12 cellular contexts compared by ENCODE assay signal in genomic region chr17:18719141-18719540, GRCh38. TPM values are rescaled to one million over a fixed set of nuclear protein-coding genes. Genes with fewer than 3 reads are reported as not detected.
DNase-seq lines count a peak whose midpoint lies in the region; ATAC-seq, FAIRE-seq and TF ChIP-seq lines count a peak whose summit lies in the region.
"Not testable (repeated sequence)": the region's sequence is repeated elsewhere in the genome, so short reads cannot be mapped to it uniquely, and the experiment has no call there.
"Had no signal": no experiment of that assay in that cellular context is flagged by ENCODE, and none has a peak within 500 bp of the region (broad histone marks: within the 10 kb centered on the region; RNA-seq: fewer than 3 reads in every experiment).

No MANE protein-coding gene starts in this region.

- not testable (repeated sequence) for H3K9ac ChIP-seq in trophoblast cell (ENCODE audit: low read length)

- not testable (repeated sequence) for H3K14ac ChIP-seq in trophoblast cell (ENCODE audit: low read length)

- not testable (repeated sequence) for TF ChIP-seq POLR2A in A549 (IDR thresholded peaks at IDR 0.05; ENCODE audit: low read length)

- H4K8ac ChIP-seq in trophoblast cell (ENCODE audit: low read depth, low read length), result peak overlapping the region; percentile 77

- H3K4me1 Mint-ChIP-seq in GM23338, result peaks cover 11% of the 10 kb centered on the region

- H3K4me2 ChIP-seq in A549 (peak overlapping the region; percentile 76), GM23338 (peak overlapping the region; percentile 12; the same call in 1 of the 2 replicates)
- H3K4me2 ChIP-seq in trophoblast cell (ENCODE audit: low read length), result not testable (repeated sequence)

- FAIRE-seq in A549 (lab: Jason Lieb, UNC), result not testable (repeated sequence)

- not testable (repeated sequence) for H3K79me1 ChIP-seq in trophoblast cell (ENCODE audit: low read length)

- H2AFZ ChIP-seq in GM23338, result not testable (repeated sequence)
- peak overlapping the region; percentile 28 for H2AFZ ChIP-seq in trophoblast cell (ENCODE audit: insufficient read depth, low read length, poor library complexity)

- H3K9me3 Mint-ChIP-seq in GM23338, result not testable (repeated sequence)

- not testable (repeated sequence) for H2AK5ac ChIP-seq in trophoblast cell (ENCODE audit: low read length)

- H3K18ac ChIP-seq in trophoblast cell (ENCODE audit: low read length), result peak overlapping the region; percentile 75

- not testable (repeated sequence) for H3K79me2 ChIP-seq in GM23338 (replicated peaks; ENCODE audit: insufficient read depth); trophoblast cell (ENCODE audit: control insufficient read depth, insufficient read depth, low read length, poor library complexity)

- not testable (repeated sequence) for H3K4ac ChIP-seq in trophoblast cell (ENCODE audit: low read depth, low read length)

- not testable (repeated sequence) for H3K36me3 Mint-ChIP-seq in GM23338 (ENCODE audit: low read depth)

- CTCF ChIA-PET in A549 (lab: Yijun Ruan, JAX), result not testable (repeated sequence)

- not testable (repeated sequence) for H4K20me1 ChIP-seq in GM23338 (replicated peaks; ENCODE audit: insufficient read depth)

- not testable (repeated sequence) for H2BK5ac ChIP-seq in trophoblast cell (ENCODE audit: low read depth, low read length, poor library complexity)

- H3K4me1 ChIP-seq in A549, result peaks cover 46% of the 10 kb centered on the region
- not testable (repeated sequence) for H3K4me1 ChIP-seq in GM23338 (ENCODE audit: insufficient read depth); trophoblast cell (ENCODE audit: control insufficient read depth in 1 of 2, insufficient read depth in 2 of 2, low read length in 2 of 2)

- ATAC-seq in A549, result peak; percentile 52 to 80
- ATAC-seq in GM23338, result peak; percentile 93
- peak; percentile 17 for ATAC-seq in esophagus mucosa

- H3K27ac ChIP-seq in A549, result peak overlapping the region; percentile 88 to 96
- H3K27ac ChIP-seq in GM23338 (ENCODE audit: low read depth), result peak overlapping the region; percentile 17; the same call in 1 of the 2 replicates
- peak overlapping the region; percentile 19 for H3K27ac ChIP-seq in brain microvascular endothelial cell
- peak overlapping the region; percentile 69 for H3K27ac ChIP-seq in trophoblast cell (ENCODE audit: low read depth, low read length)

- TF ChIP-seq RAD21 in A549 (conservative IDR thresholded peaks at IDR 0.05 in 1 of 2, IDR thresholded peaks at IDR 0.05 in 1 of 2), result 0 out of 5 replicates have a peak, but pooled peaks of 1 of the 2 experiments have one; percentile 6

- peak overlapping the region; percentile 46; the same call in 2 of the 3 replicates for H3K4me3 Mint-ChIP-seq in GM23338

- not testable (repeated sequence) for H4K12ac ChIP-seq in trophoblast cell (ENCODE audit: low read depth, low read length)

- in situ Hi-C loops in brain microvascular endothelial cell (cut with HindIII; ENCODE audit: low pct_ligation_motif_present, low sequenced_read_pairs), result not testable (repeated sequence)

- H3F3A ChIP-seq in GM23338 (replicated peaks; ENCODE audit: low read depth), result not testable (repeated sequence)

- H2BK120ac ChIP-seq in trophoblast cell (ENCODE audit: insufficient read depth, low read length, poor library complexity), result peak overlapping the region; percentile 76

- not testable (repeated sequence) for H3K23ac ChIP-seq in trophoblast cell (ENCODE audit: low read length)

- H3K4me3 ChIP-seq in A549; GM23338; brain microvascular endothelial cell (ENCODE audit: low read depth, low read length); trophoblast cell (ENCODE audit: low read depth, low read length): not testable (repeated sequence)

- TF ChIP-seq EP300 in A549 (IDR thresholded peaks at IDR 0.05), result peak in 1 of 2 experiments; percentile 69; a peak in 1 of 5 replicates

- peak overlapping the region; percentile 62 for H4K91ac ChIP-seq in trophoblast cell (ENCODE audit: low read depth, low read length)

- peak overlapping the region; percentile 91 for H2BK12ac ChIP-seq in trophoblast cell (ENCODE audit: low read length)

- POLR2A ChIA-PET in A549 (lab: Yijun Ruan, JAX), result not testable (repeated sequence)

- H3K27me3 ChIP-seq in GM23338 (ENCODE audit: insufficient read depth); brain microvascular endothelial cell (replicated peaks); trophoblast cell (ENCODE audit: insufficient read depth, low read length): not testable (repeated sequence)

- H3K9me3 ChIP-seq in A549; trophoblast cell (ENCODE audit: insufficient read depth, low read depth, low read length): not testable (repeated sequence)

- H3K9me2 ChIP-seq in GM23338 (ENCODE audit: insufficient read depth), result not testable (repeated sequence)

- WGBS in A549 (ENCODE audit: missing lambda C conversion rate), result under 1% methylated on average over 4 of the region's 5 CpGs
- no CpG with 5 or more reads among the region's 5 CpGs for WGBS in trophoblast cell (ENCODE audit: extremely low coverage, insufficient coverage, insufficient read length)

- H3K27ac Mint-ChIP-seq in GM23338, result peak overlapping the region; percentile 86

- DNase-seq in A549 (ENCODE audit: low read depth in 1 of 2, low spot score in 1 of 2) (peak; percentile 8 to 82), GM23338 (ENCODE audit: low spot score) (peak; percentile 56), NCI-H1417 (lab: John Stamatoyannopoulos, UW) (peak in 2 of 3 experiments; percentile 44 to 63), SHP77 (lab: John Stamatoyannopoulos, UW) (peak; percentile 31 to 32), brain microvascular endothelial cell (peak; percentile 53), kidney tubule cell (ENCODE audit: low spot score) (peak; percentile 85), trophoblast cell (peak; percentile 68 to 75)

- not testable (repeated sequence) for H3K36me3 ChIP-seq in GM23338 (ENCODE audit: insufficient read depth); brain microvascular endothelial cell (replicated peaks); trophoblast cell (ENCODE audit: control insufficient read depth in 1 of 2, insufficient read depth in 2 of 2, low read length in 2 of 2)

- not testable (repeated sequence) for TF ChIP-seq CTCF in A549 (IDR thresholded peaks at IDR 0.05); GM23338 (conservative IDR thresholded peaks at IDR 0.05; ENCODE audit: low read depth in 2 of 2); brain microvascular endothelial cell (IDR thresholded peaks at IDR 0.05; ENCODE audit: low read depth, low read length, missing control alignments)

- not testable (repeated sequence) for H3K27me3 Mint-ChIP-seq in GM23338 (ENCODE audit: insufficient read depth, low read depth, poor library complexity)

TF ChIP-seq in A549, 52 proteins besides CTCF, POLR2A, EP300 and RAD21 (continues in another document):
- TF ChIP-seq GATA3 (IDR thresholded peaks at IDR 0.05; ENCODE audit: borderline replicate concordance) (peak; percentile 44; the same call in 1 of the 2 replicates), JUN (IDR thresholded peaks at IDR 0.05) (peak in 1 of 2 experiments; percentile 58; a peak in 1 of 5 replicates), ZNF302 (CRISPR knock-in tag; IDR thresholded peaks at IDR 0.05) (peak; percentile 51; the same call in 1 of the 2 replicates), HOXA7 (CRISPR knock-in tag; IDR thresholded peaks at IDR 0.05) (peak; percentile 22; the same call in 1 of the 2 replicates), HOXB5 (CRISPR knock-in tag; IDR thresholded peaks at IDR 0.05) (peak; percentile 46; the same call in 1 of the 2 replicates), MAFK (IDR thresholded peaks at IDR 0.05; ENCODE audit: partially characterized antibody) (peak; percentile 2), HOXB13 (CRISPR knock-in tag; IDR thresholded peaks at IDR 0.05; ENCODE audit: low read depth) (peak; percentile 83; the same call in 1 of the 2 replicates)

RNA-seq across cellular contexts. Expression of gene FBXW10, which starts 24.7 kb away (rescaled TPM):
- polyA plus RNA-seq in A549 (2011; rRNA removed) (2.6 and 3.4 TPM in 2 replicates), A549 (2017; fragmentation: RNase III; extraction: RNeasy Plus Mini Kit Qiagen cat#74134 plus additional on column Dnase treatment) (3.2 to 5.0 TPM (median 3.8 TPM) in 3 replicates), GM23338 (2016; fragmentation: Nextera tagmentation; extraction: Ambion mirVana) (not detected in 2 replicates)
- 0.97 and 1.0 TPM in 2 replicates for polyA plus RNA-seq in A549 (2012; cell fraction: cytosol; rRNA removed)
- polyA plus RNA-seq in A549 (2012; cell fraction: nucleus; rRNA removed), result 4.4 and 6.2 TPM in 2 replicates
- 0.87 and 1.1 TPM in 2 replicates for polyA minus RNA-seq in A549 (2011; rRNA and poly(A)+ RNA removed)
- total RNA-seq in GM23338 (2014; rRNA removed; shearing (Covaris generic)), result 0.07 TPM in 1 of 2 replicates, not detected in the other
- 0.16 TPM for total RNA-seq in esophagus mucosa
- 0.03 and 0.04 TPM in 2 replicates for polyA plus RNA-seq in trophoblast cell (2013)
- total RNA-seq: activated CD8-positive, alpha-beta T cell treated with anti-CD3 and anti-CD28 coated beads, Interleukin-2, amount 10 ng/mL, durations not matched to agents 7 days and 5 days; activated naive CD8-positive, alpha-beta T cell treated with anti-CD3 and anti-CD28 coated beads for 36 hours; urinary bladder had no signal
- polyA plus RNA-seq: CD14-positive monocyte had no signal

RNA-seq across cellular contexts. Expression of gene FOXO3B, which starts 37.0 kb away (rescaled TPM):
- polyA plus RNA-seq in A549 (2011; rRNA removed), result 3.2 and 4.0 TPM in 2 replicates
- polyA plus RNA-seq in A549 (2012; cell fraction: cytosol; rRNA removed), result 6.5 and 9.0 TPM in 2 replicates
- 10.3 and 12.3 TPM in 2 replicates for polyA plus RNA-seq in A549 (2012; cell fraction: nucleus; rRNA removed)
- polyA plus RNA-seq in A549 (2017; fragmentation: RNase III; extraction: RNeasy Plus Mini Kit Qiagen cat#74134 plus additional on column Dnase treatment), result 2.6 to 3.2 TPM (median 2.7 TPM) in 3 replicates
- 8.1 and 8.6 TPM in 2 replicates for polyA minus RNA-seq in A549 (2011; rRNA and poly(A)+ RNA removed)
- 21.1 and 22.3 TPM in 2 replicates for total RNA-seq in GM23338 (2014; rRNA removed; shearing (Covaris generic))
- 2.3 and 2.7 TPM in 2 replicates for polyA plus RNA-seq in GM23338 (2016; fragmentation: Nextera tagmentation; extraction: Ambion mirVana)
- total RNA-seq in esophagus mucosa, result 0.36 TPM
- polyA plus RNA-seq in trophoblast cell (2013), result 5.0 and 5.3 TPM in 2 replicates
- polyA plus RNA-seq: CD14-positive monocyte had no signal

Comparison
In these comparisons a context has a peak if more than half of its experiments do, and no peak if none do; other contexts are left out.
1. ATAC-seq: peak in every context shown above with its lines; median percentile 93 in GM23338; 66 in A549; 17 in esophagus mucosa.
2. DNase-seq: peak in every context shown above with its lines; median percentile 85 in kidney tubule cell; 72 in trophoblast cell; 56 in GM23338; 54 in NCI-H1417; 53 in brain microvascular endothelial cell; 45 in A549; 32 in SHP77.
3. H3K27ac ChIP-seq: peak in every context shown above with its lines; median percentile 92 in A549; 69 in trophoblast cell; 19 in brain microvascular endothelial cell; 17 in GM23338.
4. RNA of gene FOXO3B, which starts 37.0 kb away (total RNA-seq): 21.1 to 22.3 TPM in GM23338; 0.36 TPM in esophagus mucosa (single experiment); every median in the first group is over 10 times any median in the second.